In genomic region chr4:7571736-7572135, GRCh38 we compare ENCODE assay signal across 26 cellular contexts.
"Had no signal": no experiment of that assay in that cellular context is flagged by ENCODE, and none has a peak within 500 bp of the region (broad histone marks: within the 10 kb centered on the region; RNA-seq: fewer than 3 reads in every experiment).

No MANE protein-coding gene starts in this region.

- H3K27me3 ChIP-seq: right atrium auricular region, right lobe of liver, tibial nerve, uterus had no signal

- H3K27me3 Mint-ChIP-seq: naive B cell; stimulated activated memory B cell treated with anti-CD40 and anti-IgM and Interleukin-4, amounts not matched to agents 10 μg/mL and 1 μg/mL and 100 μg/mL, for 72 hours; type B pancreatic cell had no signal

- H3K4me2 ChIP-seq: smooth muscle cell had no signal

- H3K27ac ChIP-seq: left ventricle myocardium inferior, neutrophil, parathyroid adenoma, psoas muscle, right atrium auricular region, right lobe of liver, tibial nerve, uterus had no signal

- H3K36me3 Mint-ChIP-seq: stimulated activated memory B cell treated with anti-CD40 and anti-IgM and Interleukin-4, amounts not matched to agents 10 μg/mL and 1 μg/mL and 100 μg/mL, for 72 hours had no signal

- H3K9ac ChIP-seq: parathyroid adenoma had no signal

- H3K4me3 Mint-ChIP-seq: mesothelial cell of epicardium; naive B cell; natural killer cell; nephron progenitor cell; stimulated activated memory B cell treated with anti-CD40 and anti-IgM and Interleukin-4, amounts not matched to agents 10 μg/mL and 1 μg/mL and 100 μg/mL, for 72 hours; stimulated activated naive CD8-positive, alpha-beta T cell treated with anti-CD3 and anti-CD28 coated beads, Interleukin-15, amount 100 ng/mL, for 72 hours; type B pancreatic cell had no signal

- H3K4me1 Mint-ChIP-seq: mesothelial cell of epicardium; natural killer cell; stimulated activated memory B cell treated with anti-CD40 and anti-IgM and Interleukin-4, amounts not matched to agents 10 μg/mL and 1 μg/mL and 100 μg/mL, for 72 hours; stimulated activated naive CD8-positive, alpha-beta T cell treated with anti-CD3 and anti-CD28 coated beads, Interleukin-15, amount 100 ng/mL, for 72 hours had no signal

- H2AFZ ChIP-seq: parathyroid adenoma had no signal

- H3K27ac Mint-ChIP-seq: mesothelial cell of epicardium; naive B cell; natural killer cell; nephron progenitor cell; stimulated activated memory B cell treated with anti-CD40 and anti-IgM and Interleukin-4, amounts not matched to agents 10 μg/mL and 1 μg/mL and 100 μg/mL, for 72 hours; stimulated activated naive CD8-positive, alpha-beta T cell treated with anti-CD3 and anti-CD28 coated beads, Interleukin-15, amount 100 ng/mL, for 72 hours; type B pancreatic cell had no signal

- H3K79me2 ChIP-seq: parathyroid adenoma had no signal

- ATAC-seq: natural killer cell; psoas muscle; right lobe of liver; stimulated activated memory B cell treated with anti-CD40 and anti-IgM and Interleukin-4, amounts not matched to agents 10 μg/mL and 1 μg/mL and 100 μg/mL, for 72 hours; stimulated activated naive CD8-positive, alpha-beta T cell treated with anti-CD3 and anti-CD28 coated beads, Interleukin-15, amount 100 ng/mL, for 72 hours had no signal

- H3K4me1 ChIP-seq: left ventricle myocardium inferior, parathyroid adenoma, psoas muscle, right atrium auricular region, right lobe of liver, tibial nerve, uterus had no signal

- H3K36me3 ChIP-seq: left ventricle myocardium inferior, neutrophil, right atrium auricular region, right lobe of liver, uterus had no signal

- DNase-seq: islet precursor cell; left ventricle myocardium inferior; mesendoderm; naive B cell; natural killer cell; nephron progenitor cell; occipital lobe; psoas muscle; right lobe of liver; stimulated activated CD4-positive, alpha-beta T cell treated with anti-CD3 and anti-CD28 coated beads, Interleukin-1b, Interleukin-23, amount 100 ng/mL, for 48 hours; stimulated activated CD4-positive, alpha-beta T cell treated with anti-CD3 and anti-CD28 coated beads, Interleukin-2, amount 100 ng/mL, for 48 hours; stimulated activated CD4-positive, alpha-beta T cell treated with anti-CD3 and anti-CD28 coated beads, Interleukin-4, amount 100 ng/mL, for 4 hours; stimulated activated CD8-positive, alpha-beta memory T cell treated with anti-CD3 and anti-CD28 coated beads, Interleukin-4, amount 100 ng/mL, for 48 hours; stimulated activated naive CD4-positive, alpha-beta T cell treated with Interleukin-2 at 50 U/mL for 16 hours; stimulated activated naive CD8-positive, alpha-beta T cell treated with anti-CD3 and anti-CD28 coated beads, Interleukin-15, amount 100 ng/mL, for 72 hours; substantia nigra; uterus had no signal

- H3K9me3 ChIP-seq: uterus had no signal

- H3K4me3 ChIP-seq: left ventricle myocardium inferior, lung, psoas muscle, right atrium auricular region, right lobe of liver, smooth muscle cell, tibial nerve, uterus had no signal
